Comparison of ENCODE assay signal across 29 cellular contexts in the genomic region with DNA sequence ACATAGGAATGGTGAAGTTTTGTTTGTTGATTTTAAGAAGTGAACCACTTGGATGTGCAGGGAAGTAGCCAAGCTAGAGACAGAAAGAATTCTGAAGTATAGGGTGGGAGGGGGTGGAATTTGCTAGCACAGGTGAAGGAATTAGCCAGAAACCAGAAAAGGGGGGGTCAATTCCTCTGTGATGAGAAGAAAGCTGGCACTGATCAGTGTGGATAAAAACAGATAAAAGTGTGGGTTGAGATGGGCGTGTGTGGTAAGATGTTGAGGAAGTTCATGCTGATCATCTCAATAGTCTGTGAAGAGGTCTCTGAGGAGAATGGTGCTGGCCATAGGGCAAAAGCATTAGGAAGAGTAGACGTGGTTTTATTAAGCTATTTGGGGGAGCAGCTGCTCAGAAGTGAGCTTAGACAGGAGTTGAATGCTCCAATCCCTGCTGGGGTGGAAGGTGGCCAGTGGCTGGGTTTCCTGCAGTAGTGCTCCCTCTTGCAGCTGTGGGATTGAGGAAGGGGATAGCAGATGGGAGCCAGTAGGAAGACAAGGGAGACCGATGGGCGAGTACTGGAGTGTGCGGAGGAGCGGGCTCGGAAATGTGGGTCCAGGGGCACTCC.
DNase-seq lines count a peak whose midpoint lies in the region; ATAC-seq, FAIRE-seq and TF ChIP-seq lines count a peak whose summit lies in the region.
"Had no signal": no experiment of that assay in that cellular context is flagged by ENCODE, and none has a peak within 500 bp of the region (broad histone marks: within the 10 kb centered on the region; RNA-seq: fewer than 3 reads in every experiment).

No MANE protein-coding gene starts in this region.

- FAIRE-seq in astrocyte (lab: Jason Lieb, UNC), result no peak
- FAIRE-seq: D721Med, H54, islet of Langerhans, TTC549 had no signal

- no peak overlapping the region for H4K8ac ChIP-seq in neuronal stem cell (ENCODE audit: low read depth, low read length)

- no peaks in the 10 kb centered on the region for H4K20me1 ChIP-seq in astrocyte (ENCODE audit: insufficient read depth, low read length)

- H2AK5ac ChIP-seq in neuronal stem cell (ENCODE audit: low read depth, low read length), result peak overlapping the region; percentile 66

- no peak overlapping the region for H3K23ac ChIP-seq in neuronal stem cell (ENCODE audit: low read depth, low read length, poor library complexity)

- CTCF ChIA-PET in MCF 10A (lab: Yijun Ruan, JAX), result no interaction called here

- H2BK15ac ChIP-seq in neuronal stem cell (ENCODE audit: low read length), result no peak overlapping the region

- H3K4ac ChIP-seq in neuronal stem cell (ENCODE audit: low read length), result no peak overlapping the region

- peak overlapping the region; percentile 18 for H3K9ac ChIP-seq in astrocyte (ENCODE audit: low read length)
- H3K9ac ChIP-seq in neuronal stem cell (ENCODE audit: low read depth, low read length, poor library complexity), result no peak overlapping the region

- H2BK5ac ChIP-seq in neuronal stem cell (ENCODE audit: low read length), result no peak overlapping the region

- DNase-seq in breast epithelium (ENCODE audit: low spot score in 2 of 2), result no peak
- DNase-seq in MCF 10A (ENCODE audit: unreplicated experiment), result no peak
- no peak for DNase-seq in astrocyte (ENCODE audit: low read depth)
- DNase-seq in neuronal stem cell (ENCODE audit: low spot score), result no peak
- DNase-seq in activated T-helper 2 cell treated with anti-CD3 and anti-CD28 coated beads, Interferon-gamma antibody, Interleukin-2, Interleukin-4, amounts not matched to agents 10 μg/mL and 5 μg/mL and 100 μg/mL, durations not matched to agents 14 hours and 24 hours and 36 hours (ENCODE audit: low spot score), result no peak
- no peak for DNase-seq in cardiac septum (ENCODE audit: low spot score)
- DNase-seq in activated T-helper 1 cell treated with anti-CD3 and anti-CD28 coated beads, Interleukin-12 subunit alpha, Interleukin-12 subunit beta, Interleukin-2, Interleukin-4 antibody, amounts not matched to agents 30 ng/mL and 10 ng/mL and 1 ng/mL, durations not matched to agents 14 hours and 24 hours and 36 hours (ENCODE audit: low spot score), result no peak
- DNase-seq: activated CD4-positive, alpha-beta T cell treated with anti-CD3 and anti-CD28 coated beads for 4 hours; activated T-cell treated with anti-CD3 and anti-CD28 coated beads, Interleukin-2, amount 50 U/mL, for 72 hours; effector CD8-positive, alpha-beta T cell; gastrocnemius medialis; hippocampal formation; mucosa of descending colon; NCI-H1417 treated with DMSO at 0.1 percent for 48 hours; NCI-H526; psoas muscle; stimulated activated CD4-positive, alpha-beta T cell treated with anti-CD3 and anti-CD28 coated beads, Interleukin-2, amount 100 ng/mL, for 24 hours had no signal

- H3K27me3 ChIP-seq in breast epithelium, result no peaks in the 10 kb centered on the region
- H3K27me3 ChIP-seq in astrocyte (ENCODE audit: insufficient read depth, low read length), result no peaks in the 10 kb centered on the region
- H3K27me3 ChIP-seq in neuronal stem cell (ENCODE audit: control insufficient read depth in 3 of 3, insufficient read depth in 3 of 3, low read depth in 1 of 3, low read length in 3 of 3), result no peaks in the 10 kb centered on the region
- H3K27me3 ChIP-seq: esophagus muscularis mucosa, gastrocnemius medialis had no signal

- TF ChIP-seq POLR2A in breast epithelium (IDR thresholded peaks at IDR 0.05), result no peak

- no peak for ATAC-seq in GM21619 (IDR thresholded peaks at IDR 0.05; ENCODE audit: unreplicated experiment)
- ATAC-seq: activated T-cell treated with anti-CD3 and anti-CD28 coated beads, Interleukin-2, amount 50 U/mL, for 72 hours; gastrocnemius medialis; mucosa of descending colon; psoas muscle; Right ventricle myocardium inferior; stimulated activated memory B cell treated with anti-CD40 and anti-IgM and Interleukin-4, amounts not matched to agents 10 μg/mL and 1 μg/mL and 100 μg/mL, for 72 hours had no signal

- H2AFZ ChIP-seq in astrocyte (ENCODE audit: low read depth, low read length) (no peak overlapping the region), neuronal stem cell (ENCODE audit: low read length) (no peak overlapping the region)

- H3K27ac ChIP-seq in breast epithelium (peak overlapping the region; percentile 45 to 74), astrocyte (ENCODE audit: low read depth, low read length) (peak overlapping the region; percentile 34), neuronal stem cell (replicated peaks; ENCODE audit: low read length) (no peak overlapping the region)
- H3K27ac ChIP-seq: C4-2B, esophagus muscularis mucosa, gastrocnemius medialis, psoas muscle, skin epidermis had no signal

- no peaks in the 10 kb centered on the region for H3K79me1 ChIP-seq in neuronal stem cell (ENCODE audit: low read depth, low read length)

- no peak overlapping the region for H3K4me3 Mint-ChIP-seq in MCF 10A (ENCODE audit: unreplicated experiment)
- no peak overlapping the region for H3K4me3 Mint-ChIP-seq in astrocyte (ENCODE audit: unreplicated experiment)
- H3K4me3 Mint-ChIP-seq in activated T-helper 2 cell treated with anti-CD3 and anti-CD28 coated beads, Interferon-gamma antibody, Interleukin-2, Interleukin-4, amounts not matched to agents 10 μg/mL and 5 μg/mL and 100 μg/mL, durations not matched to agents 14 hours and 24 hours and 36 hours (ENCODE audit: low read depth), result no peak overlapping the region
- no peak overlapping the region for H3K4me3 Mint-ChIP-seq in activated T-helper 1 cell treated with anti-CD3 and anti-CD28 coated beads, Interleukin-12 subunit alpha, Interleukin-12 subunit beta, Interleukin-2, Interleukin-4 antibody, amounts not matched to agents 30 ng/mL and 10 ng/mL and 1 ng/mL, durations not matched to agents 14 hours and 24 hours and 36 hours
- H3K4me3 Mint-ChIP-seq: activated naive CD4-positive, alpha-beta T cell treated with anti-CD3 and anti-CD28 coated beads, Interleukin-2, amount 50 U/mL, for 24 hours; activated T-cell treated with anti-CD3 and anti-CD28 coated beads, Interleukin-2, amount 50 U/mL, for 72 hours; neural crest cell; stimulated activated memory B cell treated with anti-CD40 and anti-IgM and Interleukin-4, amounts not matched to agents 10 μg/mL and 1 μg/mL and 100 μg/mL, for 72 hours had no signal

- H3K36me3 ChIP-seq in breast epithelium (no peaks in the 10 kb centered on the region), astrocyte (ENCODE audit: insufficient read depth, low read length) (no peaks in the 10 kb centered on the region), neuronal stem cell (replicated peaks in 1 of 2; ENCODE audit: control insufficient read depth in 2 of 2, insufficient read depth in 2 of 2, low read length in 2 of 2) (no peaks in the 10 kb centered on the region)
- H3K36me3 ChIP-seq: esophagus muscularis mucosa, gastrocnemius medialis had no signal

- no peak for TF ChIP-seq CTCF in breast epithelium (IDR thresholded peaks at IDR 0.05)
- no peak for TF ChIP-seq CTCF in MCF 10A (IDR thresholded peaks at IDR 0.05; ENCODE audit: unreplicated experiment)
- TF ChIP-seq CTCF in astrocyte (IDR thresholded peaks at IDR 0.05; ENCODE audit: insufficient read depth, low read depth, low read length), result no peak

- no peak overlapping the region for H4K91ac ChIP-seq in neuronal stem cell (ENCODE audit: low read depth, low read length, poor library complexity)

- no peaks in the 10 kb centered on the region for H3K27me3 Mint-ChIP-seq in MCF 10A (ENCODE audit: insufficient read depth, unreplicated experiment)
- H3K27me3 Mint-ChIP-seq in astrocyte (ENCODE audit: low read depth, unreplicated experiment), result no peaks in the 10 kb centered on the region
- H3K27me3 Mint-ChIP-seq in activated T-helper 2 cell treated with anti-CD3 and anti-CD28 coated beads, Interferon-gamma antibody, Interleukin-2, Interleukin-4, amounts not matched to agents 10 μg/mL and 5 μg/mL and 100 μg/mL, durations not matched to agents 14 hours and 24 hours and 36 hours (ENCODE audit: low read depth), result no peaks in the 10 kb centered on the region
- no peaks in the 10 kb centered on the region for H3K27me3 Mint-ChIP-seq in activated T-helper 1 cell treated with anti-CD3 and anti-CD28 coated beads, Interleukin-12 subunit alpha, Interleukin-12 subunit beta, Interleukin-2, Interleukin-4 antibody, amounts not matched to agents 30 ng/mL and 10 ng/mL and 1 ng/mL, durations not matched to agents 14 hours and 24 hours and 36 hours (ENCODE audit: insufficient read depth)
- H3K27me3 Mint-ChIP-seq: stimulated activated memory B cell treated with anti-CD40 and anti-IgM and Interleukin-4, amounts not matched to agents 10 μg/mL and 1 μg/mL and 100 μg/mL, for 72 hours had no signal

- peak overlapping the region; percentile 16 for H3K18ac ChIP-seq in neuronal stem cell (ENCODE audit: low read length)

- H3K4me1 Mint-ChIP-seq in MCF 10A (ENCODE audit: insufficient read depth, unreplicated experiment) (no peaks in the 10 kb centered on the region), astrocyte (ENCODE audit: low read depth, unreplicated experiment) (peaks cover 1% of the 10 kb centered on the region)
- peaks cover 14% of the 10 kb centered on the region for H3K4me1 Mint-ChIP-seq in activated T-helper 2 cell treated with anti-CD3 and anti-CD28 coated beads, Interferon-gamma antibody, Interleukin-2, Interleukin-4, amounts not matched to agents 10 μg/mL and 5 μg/mL and 100 μg/mL, durations not matched to agents 14 hours and 24 hours and 36 hours (ENCODE audit: low read depth)
- H3K4me1 Mint-ChIP-seq in activated T-helper 1 cell treated with anti-CD3 and anti-CD28 coated beads, Interleukin-12 subunit alpha, Interleukin-12 subunit beta, Interleukin-2, Interleukin-4 antibody, amounts not matched to agents 30 ng/mL and 10 ng/mL and 1 ng/mL, durations not matched to agents 14 hours and 24 hours and 36 hours (ENCODE audit: low read depth), result peaks cover 5% of the 10 kb centered on the region
- H3K4me1 Mint-ChIP-seq: neural crest cell; stimulated activated memory B cell treated with anti-CD40 and anti-IgM and Interleukin-4, amounts not matched to agents 10 μg/mL and 1 μg/mL and 100 μg/mL, for 72 hours had no signal

- intact Hi-C loops in breast epithelium (cut with DNase I; ENCODE audit: low total_unique reads), result no loop called here
- intact Hi-C loops in MCF 10A (cut with micrococcal nuclease), result no loop called here
- intact Hi-C loops in activated T-helper 2 cell treated with anti-CD3 and anti-CD28 coated beads, Interferon-gamma antibody, Interleukin-2, Interleukin-4, amounts not matched to agents 10 μg/mL and 5 μg/mL and 100 μg/mL, durations not matched to agents 14 hours and 24 hours and 36 hours (cut with micrococcal nuclease), result no loop called here
- intact Hi-C loops in cardiac septum (cut with DNase I), result no loop called here
- intact Hi-C loops in activated T-helper 1 cell treated with anti-CD3 and anti-CD28 coated beads, Interleukin-12 subunit alpha, Interleukin-12 subunit beta, Interleukin-2, Interleukin-4 antibody, amounts not matched to agents 30 ng/mL and 10 ng/mL and 1 ng/mL, durations not matched to agents 14 hours and 24 hours and 36 hours (cut with micrococcal nuclease), result loop anchor here (5.0 kb wide), 1 partner anchor 73 kb away; no protein-coding TSS in a partner anchor

- no peak overlapping the region for H2BK120ac ChIP-seq in neuronal stem cell (ENCODE audit: low read depth, low read length)

- H3K79me2 ChIP-seq in astrocyte (ENCODE audit: insufficient read depth, low read length), result no peaks in the 10 kb centered on the region

- no peak overlapping the region for H3K4me3 ChIP-seq in breast epithelium
- no peak overlapping the region for H3K4me3 ChIP-seq in astrocyte (ENCODE audit: insufficient read depth, low read depth, low read length)
- no peak overlapping the region for H3K4me3 ChIP-seq in neuronal stem cell (ENCODE audit: low read length in 2 of 2)
- H3K4me3 ChIP-seq: esophagus muscularis mucosa, gastrocnemius medialis, mucosa of descending colon, psoas muscle, skin epidermis had no signal

- H3K14ac ChIP-seq in neuronal stem cell (ENCODE audit: low read length), result no peak overlapping the region

- H3K4me1 ChIP-seq in breast epithelium (no peaks in the 10 kb centered on the region), astrocyte (ENCODE audit: insufficient read depth, low read length) (peaks cover 14% of the 10 kb centered on the region), neuronal stem cell (ENCODE audit: control insufficient read depth in 2 of 2, insufficient read depth in 1 of 2, low read depth in 1 of 2, low read length in 2 of 2) (peaks cover 0 to 5% of the 10 kb centered on the region in 2 donors)
- H3K4me1 ChIP-seq: gastrocnemius medialis had no signal

- no TSS peak for BruUV-seq in MCF 10A (replicated peaks; lab: Mats Ljungman, UMichigan)

- H3K9me3 ChIP-seq in breast epithelium (no peaks in the 10 kb centered on the region), astrocyte (ENCODE audit: insufficient read depth, low read depth, low read length) (no peaks in the 10 kb centered on the region), neuronal stem cell (replicated peaks in 1 of 2; ENCODE audit: control insufficient read depth in 2 of 2, insufficient read depth in 1 of 2, low read depth in 1 of 2, low read length in 2 of 2) (no peaks in the 10 kb centered on the region)
- H3K9me3 ChIP-seq: esophagus muscularis mucosa, gastrocnemius medialis, mucosa of descending colon had no signal

- 100% methylated on average over 1 of the region's 7 CpGs; no CpG with 5 or more reads in 1 of the 2 donors for WGBS in neuronal stem cell (ENCODE audit: extremely low coverage in 2 of 2, insufficient read length in 2 of 2, insufficient replicate concordance in 1 of 2), 2 donors

- H2BK12ac ChIP-seq in neuronal stem cell (ENCODE audit: low read length), result no peak overlapping the region

- H3K4me2 ChIP-seq in astrocyte (ENCODE audit: low read length) (peak overlapping the region; percentile 16), neuronal stem cell (ENCODE audit: insufficient read depth, low read length, poor library complexity, severe bottlenecking) (no peak overlapping the region)

- POLR2A ChIA-PET in MCF 10A (lab: Yijun Ruan, JAX), result interaction anchor here (1.8 to 1.9 kb wide), 2 partner anchors 8 to 14 kb away, joined by 4 to 7 read pairs; no protein-coding TSS in a partner anchor

- H3K27ac Mint-ChIP-seq in MCF 10A (ENCODE audit: low read depth, unreplicated experiment) (no peak overlapping the region), astrocyte (ENCODE audit: unreplicated experiment) (no peak overlapping the region)
- H3K27ac Mint-ChIP-seq in activated T-helper 2 cell treated with anti-CD3 and anti-CD28 coated beads, Interferon-gamma antibody, Interleukin-2, Interleukin-4, amounts not matched to agents 10 μg/mL and 5 μg/mL and 100 μg/mL, durations not matched to agents 14 hours and 24 hours and 36 hours, result no peak overlapping the region
- no peak overlapping the region for H3K27ac Mint-ChIP-seq in activated T-helper 1 cell treated with anti-CD3 and anti-CD28 coated beads, Interleukin-12 subunit alpha, Interleukin-12 subunit beta, Interleukin-2, Interleukin-4 antibody, amounts not matched to agents 30 ng/mL and 10 ng/mL and 1 ng/mL, durations not matched to agents 14 hours and 24 hours and 36 hours
- H3K27ac Mint-ChIP-seq: activated naive CD4-positive, alpha-beta T cell treated with anti-CD3 and anti-CD28 coated beads, Interleukin-2, amount 50 U/mL, for 24 hours; activated T-cell treated with anti-CD3 and anti-CD28 coated beads, Interleukin-2, amount 50 U/mL, for 72 hours; stimulated activated memory B cell treated with anti-CD40 and anti-IgM and Interleukin-4, amounts not matched to agents 10 μg/mL and 1 μg/mL and 100 μg/mL, for 72 hours had no signal

- H3K9me3 Mint-ChIP-seq in MCF 10A (ENCODE audit: unreplicated experiment) (peaks cover 8% of the 10 kb centered on the region), astrocyte (ENCODE audit: unreplicated experiment) (no peaks in the 10 kb centered on the region)
- H3K9me3 Mint-ChIP-seq in activated T-helper 2 cell treated with anti-CD3 and anti-CD28 coated beads, Interferon-gamma antibody, Interleukin-2, Interleukin-4, amounts not matched to agents 10 μg/mL and 5 μg/mL and 100 μg/mL, durations not matched to agents 14 hours and 24 hours and 36 hours, result peaks cover 4% of the 10 kb centered on the region
- H3K9me3 Mint-ChIP-seq in activated T-helper 1 cell treated with anti-CD3 and anti-CD28 coated beads, Interleukin-12 subunit alpha, Interleukin-12 subunit beta, Interleukin-2, Interleukin-4 antibody, amounts not matched to agents 30 ng/mL and 10 ng/mL and 1 ng/mL, durations not matched to agents 14 hours and 24 hours and 36 hours, result peaks cover 6% of the 10 kb centered on the region
- H3K9me3 Mint-ChIP-seq: neural crest cell had no signal

- H3K36me3 Mint-ChIP-seq in MCF 10A (ENCODE audit: insufficient read depth, unreplicated experiment) (no peaks in the 10 kb centered on the region), astrocyte (ENCODE audit: low read depth, unreplicated experiment) (no peaks in the 10 kb centered on the region)
- no peaks in the 10 kb centered on the region for H3K36me3 Mint-ChIP-seq in activated T-helper 2 cell treated with anti-CD3 and anti-CD28 coated beads, Interferon-gamma antibody, Interleukin-2, Interleukin-4, amounts not matched to agents 10 μg/mL and 5 μg/mL and 100 μg/mL, durations not matched to agents 14 hours and 24 hours and 36 hours (ENCODE audit: low read depth)
- H3K36me3 Mint-ChIP-seq in activated T-helper 1 cell treated with anti-CD3 and anti-CD28 coated beads, Interleukin-12 subunit alpha, Interleukin-12 subunit beta, Interleukin-2, Interleukin-4 antibody, amounts not matched to agents 30 ng/mL and 10 ng/mL and 1 ng/mL, durations not matched to agents 14 hours and 24 hours and 36 hours (ENCODE audit: low read depth), result no peaks in the 10 kb centered on the region
- H3K36me3 Mint-ChIP-seq: stimulated activated memory B cell treated with anti-CD40 and anti-IgM and Interleukin-4, amounts not matched to agents 10 μg/mL and 1 μg/mL and 100 μg/mL, for 72 hours had no signal
